8 cellular contexts compared by ENCODE assay signal in genomic region chr4:143188325-143189088, GRCh38. TPM values are rescaled to one million over a fixed set of nuclear protein-coding genes. Genes with fewer than 3 reads are reported as not detected.
DNase-seq lines count a peak whose midpoint lies in the region; ATAC-seq and TF ChIP-seq lines count a peak whose summit lies in the region.

No MANE protein-coding gene starts in this region.

- H3K36me3 Mint-ChIP-seq in Calu3 (ENCODE audit: insufficient read depth, unreplicated experiment): peaks cover 36% of the 10 kb centered on the region

- no peak for DNase-seq in Calu3
- no peak for DNase-seq in NB4 (ENCODE audit: low read depth)
- DNase-seq in dorsolateral prefrontal cortex: no peak
- no peak for DNase-seq in NCI-H1092 (lab: John Stamatoyannopoulos, UW)
- DNase-seq in cortex of kidney (lab: John Stamatoyannopoulos, UW): no peak
- no peak for DNase-seq in GM10248 (ENCODE audit: extremely low spot score)

- no TSS peak for BruUV-seq in Calu3 (replicated peaks; lab: Mats Ljungman, UMichigan)

- no peak for TF ChIP-seq CTCF in Calu3 (IDR thresholded peaks at IDR 0.05; ENCODE audit: unreplicated experiment)
- no peak for TF ChIP-seq CTCF in NB4 (IDR thresholded peaks at IDR 0.05; ENCODE audit: low read depth, low read length)
- TF ChIP-seq CTCF in dorsolateral prefrontal cortex (IDR thresholded peaks at IDR 0.05 in 54 of 56, conservative IDR thresholded peaks at IDR 0.05 in 2 of 56; ENCODE audit: low read depth in 1 of 56, partially characterized antibody in 56 of 56): no peak
- TF ChIP-seq CTCF in neutrophil (IDR thresholded peaks at IDR 0.05): no peak
- TF ChIP-seq CTCF in GM10248 (IDR thresholded peaks at IDR 0.05; ENCODE audit: control extremely low read depth, extremely low read depth, low read depth, missing control alignments): no peak

- peaks cover 43 to 45% of the 10 kb centered on the region in 2 experiments for H3K4me1 ChIP-seq in neutrophil (ENCODE audit: control insufficient read depth in 1 of 2, insufficient read depth in 1 of 2, low read depth in 1 of 2, low read length in 1 of 2)

- H3K27me3 Mint-ChIP-seq in Calu3 (ENCODE audit: unreplicated experiment): no peaks in the 10 kb centered on the region

- H3K27ac ChIP-seq in dorsolateral prefrontal cortex (no peak overlapping the region), neutrophil (peak overlapping the region; percentile 16)

- CTCF ChIA-PET in Calu3 (lab: Charles Lee): no interaction called here
- CTCF ChIA-PET in GM10248 (lab: Yijun Ruan, JAX): interaction anchor here (2.4 kb wide), 1 partner anchor 12 kb away, joined by 8 read pairs; no protein-coding TSS in a partner anchor

- peaks cover 34% of the 10 kb centered on the region for H3K36me3 ChIP-seq in neutrophil

- H3K27me3 ChIP-seq in dorsolateral prefrontal cortex (no peaks in the 10 kb centered on the region), neutrophil (no peaks in the 10 kb centered on the region)

- H3K4me1 Mint-ChIP-seq in Calu3 (ENCODE audit: low read depth, unreplicated experiment): peaks cover 26% of the 10 kb centered on the region

- H3K9me3 Mint-ChIP-seq in Calu3 (ENCODE audit: low read depth, unreplicated experiment): no peaks in the 10 kb centered on the region

- ATAC-seq in GM21528 (IDR thresholded peaks at IDR 0.05; ENCODE audit: low FRiP score, unreplicated experiment): no peak

- intact Hi-C loops in Calu3 (cut with micrococcal nuclease; ENCODE audit: unreplicated experiment) (no loop called here), dorsolateral prefrontal cortex (cut with DNase I) (loop anchor here (10.0 kb wide), 2 partner anchors 146 to 326 kb away; partner anchors contain the start of genes SMARCA5 (in 2 of the 2) and GAB1 (in 1 of the 2))

- no peak overlapping the region for H3K27ac Mint-ChIP-seq in Calu3 (ENCODE audit: unreplicated experiment)

- H3K4me3 ChIP-seq in NB4 (ENCODE audit: low read depth, low read length) (peak overlapping the region; percentile 96), dorsolateral prefrontal cortex (peak overlapping the region in 58 of 59 donors; percentile 5 to 99 (median 90)), neutrophil (ENCODE audit: low read depth in 1 of 2, low read length in 1 of 2) (no peak overlapping the region)

- no peak for TF ChIP-seq POLR2A in NB4 (IDR thresholded peaks at IDR 0.05; ENCODE audit: extremely low read depth, insufficient read length)

- POLR2A ChIA-PET in GM10248 (lab: Yijun Ruan, JAX): no interaction called here

- H3K9me3 ChIP-seq in neutrophil: no peaks in the 10 kb centered on the region

- peak overlapping the region; percentile 45 for H3K4me3 Mint-ChIP-seq in Calu3 (ENCODE audit: low read depth, unreplicated experiment)

RNA-seq across cellular contexts. Expression of gene USP38, which starts 3.8 kb away (rescaled TPM):
- total RNA-seq in Calu3 (2022) (15.9 and 17.1 TPM in 2 replicates), dorsolateral prefrontal cortex (10 to 100 TPM; 13.4 to 24.2 (median 17.7) TPM)

Comparison
In these comparisons a context has a peak if more than half of its experiments do, and no peak if none do; other contexts are left out.
1. H3K4me3 ChIP-seq: peak in NB4 (single experiment) and dorsolateral prefrontal cortex (58 of 59); none in neutrophil (0 of 2).